8 cellular contexts compared by ENCODE assay signal in the genomic region with DNA sequence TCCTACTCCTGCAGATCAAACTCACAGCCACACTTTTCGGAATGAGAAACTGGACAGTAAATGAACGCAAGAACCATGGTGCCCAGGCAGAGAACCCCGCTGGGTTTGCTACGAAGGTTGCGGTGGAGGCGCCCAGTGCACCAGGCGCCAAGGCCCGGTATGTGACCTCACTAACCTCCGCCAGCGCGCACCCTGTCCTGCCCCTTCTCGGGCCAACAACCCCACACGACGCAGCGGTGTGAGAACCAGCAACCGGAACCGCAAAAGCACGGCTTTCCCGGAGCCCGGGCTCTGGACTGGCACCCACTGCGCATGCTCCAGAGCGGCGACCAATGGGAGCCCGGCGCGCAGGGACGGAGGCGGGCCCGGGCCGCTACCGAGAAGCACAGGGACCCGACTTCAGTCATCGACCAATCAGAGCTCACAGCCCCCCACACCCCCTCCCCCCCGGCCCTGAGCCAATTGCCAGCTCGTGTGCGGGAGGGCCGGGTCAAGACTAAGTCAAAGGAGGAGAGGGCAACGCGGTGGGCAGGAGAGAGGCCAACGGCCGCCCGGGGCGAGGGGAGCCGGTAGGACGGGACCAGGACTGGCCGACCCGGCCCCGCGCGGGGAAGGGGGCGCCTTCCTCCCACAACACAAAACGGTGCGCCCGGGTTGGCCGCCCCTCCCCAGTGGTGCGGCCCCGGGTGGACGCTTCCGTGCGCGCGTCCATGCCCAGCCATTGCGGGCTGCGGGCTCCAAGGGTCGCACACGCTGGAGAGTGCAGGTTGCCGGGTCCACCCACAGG. TPM values are rescaled to one million over a fixed set of nuclear protein-coding genes. Genes with fewer than 3 reads are reported as not detected.
DNase-seq lines count a peak whose midpoint lies in the region; ATAC-seq, FAIRE-seq and TF ChIP-seq lines count a peak whose summit lies in the region.

No MANE protein-coding gene starts in this region.

- H3K27ac Mint-ChIP-seq in activated naive CD8-positive, alpha-beta T cell treated with anti-CD3 and anti-CD28 coated beads for 36 hours, result peak overlapping the region; percentile 92

- H3K36me3 ChIP-seq in pancreas (no peaks in the 10 kb centered on the region), thyroid gland (no peaks in the 10 kb centered on the region)

- no peak for TF ChIP-seq CTCF in GM12864 (IDR thresholded peaks at IDR 0.05; ENCODE audit: low read depth, low read length, missing control alignments)
- TF ChIP-seq CTCF in pancreas (IDR thresholded peaks at IDR 0.05), result no peak
- no peak for TF ChIP-seq CTCF in thyroid gland (IDR thresholded peaks at IDR 0.05)

- peak overlapping the region; percentile 92 for H3K4me3 Mint-ChIP-seq in activated naive CD8-positive, alpha-beta T cell treated with anti-CD3 and anti-CD28 coated beads for 36 hours

- ATAC-seq in HG02678 (IDR thresholded peaks at IDR 0.05; ENCODE audit: unreplicated experiment), result peak; percentile 93
- peak; percentile 98 to 99 (median 98) for ATAC-seq in pancreas

- H3K9me3 ChIP-seq in pancreas (no peaks in the 10 kb centered on the region), thyroid gland (no peaks in the 10 kb centered on the region)

- peaks cover 18% of the 10 kb centered on the region for H3K4me1 Mint-ChIP-seq in activated naive CD8-positive, alpha-beta T cell treated with anti-CD3 and anti-CD28 coated beads for 36 hours

- peaks cover 10% of the 10 kb centered on the region for H3K36me3 Mint-ChIP-seq in activated naive CD8-positive, alpha-beta T cell treated with anti-CD3 and anti-CD28 coated beads for 36 hours

- WGBS in pancreas, 2 donors, result 1 to 32% methylated on average over 66 to 67 of the region's 67 CpGs
- 0% methylated on average over 1 to 2 of the region's 67 CpGs for WGBS in thyroid gland, 2 donors

- H3K27me3 ChIP-seq in pancreas (no peaks in the 10 kb centered on the region), thyroid gland (no peaks in the 10 kb centered on the region)

- H3K27ac ChIP-seq in pancreas, result peak overlapping the region; percentile 49 to 78 (median 76)
- peak overlapping the region; percentile 37 to 69 (median 55) for H3K27ac ChIP-seq in thyroid gland

- no peaks in the 10 kb centered on the region for H3K4me1 ChIP-seq in pancreas
- no peaks in the 10 kb centered on the region for H3K4me1 ChIP-seq in thyroid gland

- H3K4me3 ChIP-seq in GM12864 (ENCODE audit: low read depth, low read length) (peak overlapping the region; percentile 85), pancreas (peak overlapping the region; percentile 51 to 71 (median 60)), thyroid gland (replicated peaks in 1 of 3) (peak overlapping the region; percentile 39 to 63 (median 47))

- FAIRE-seq in pancreas (lab: Jason Lieb, UNC), result no peak

- TF ChIP-seq POLR2A in thyroid gland (IDR thresholded peaks at IDR 0.05), result peak in 1 of 2 donors; percentile 71

- intact Hi-C loops in head of caudate nucleus (cut with DNase I) (loop anchor here (5.0 to 10.0 kb wide), 2 partner anchors 126 to 219 kb away; partner anchors contain the start of genes HDAC6, PQBP1 and TIMM17B), pancreas (cut with DNase I) (no loop called here), thyroid gland (cut with DNase I) (no loop called here)

- no peaks in the 10 kb centered on the region for H3K9me3 Mint-ChIP-seq in activated naive CD8-positive, alpha-beta T cell treated with anti-CD3 and anti-CD28 coated beads for 36 hours

- DNase-seq in GM12864 (ENCODE audit: low read depth) (peak; percentile 64), NCI-H1105 treated with DMSO at 0.1 percent for 48 hours (lab: John Stamatoyannopoulos, UW) (peak; percentile 85), SKM-1 (lab: John Stamatoyannopoulos, UW; ENCODE audit: unreplicated experiment) (peak; percentile 49), head of caudate nucleus (peak; percentile 68 to 93 (median 86)), pancreas (peak; percentile 87 to 96 (median 92)), thyroid gland (peak; percentile 87 to 88)
- peak; percentile 91 for DNase-seq in activated naive CD8-positive, alpha-beta T cell treated with anti-CD3 and anti-CD28 coated beads for 36 hours

- H3K27me3 Mint-ChIP-seq in activated naive CD8-positive, alpha-beta T cell treated with anti-CD3 and anti-CD28 coated beads for 36 hours, result no peaks in the 10 kb centered on the region

RNA-seq across cellular contexts. Expression of gene WAS, which starts 7.3 kb away (rescaled TPM):
- total RNA-seq in activated naive CD8-positive, alpha-beta T cell treated with anti-CD3 and anti-CD28 coated beads for 36 hours, result 10 to 100 TPM; 87.8 to 89.8 TPM
- total RNA-seq in pancreas (1 to 10 TPM in 3 of 6 donors, under 1 TPM in 3; 0.39 to 7.5 (median 1.9) TPM), thyroid gland (1 to 10 TPM; 1.4 to 4.8 (median 3.3) TPM)
- 1 to 10 TPM in 1 of 2 donors, under 1 TPM in 1; 0.92 to 1.1 TPM for polyA plus RNA-seq in pancreas

RNA-seq across cellular contexts. Expression of gene SUV39H1, which starts 20.2 kb away (rescaled TPM):
- 10 to 100 TPM; 31.9 to 32.8 TPM for total RNA-seq in activated naive CD8-positive, alpha-beta T cell treated with anti-CD3 and anti-CD28 coated beads for 36 hours
- total RNA-seq in pancreas (1 to 10 TPM in 5 of 6 donors, under 1 TPM in 1; 0.88 to 2.6 (median 1.7) TPM), thyroid gland (1 to 10 TPM; 2.7 to 8.6 (median 7.1) TPM)
- 1 to 10 TPM; 1.9 to 2.8 TPM for polyA plus RNA-seq in pancreas

Comparison
In these comparisons a context has a peak if more than half of its experiments do, and no peak if none do; other contexts are left out.
1. Peak in every context shown above with its lines: DNase-seq, ATAC-seq, H3K4me3 ChIP-seq and H3K27ac ChIP-seq.
2. RNA of gene WAS, which starts 7.3 kb away (total RNA-seq): 87.8 to 89.8 TPM in activated naive CD8-positive, alpha-beta T cell treated with anti-CD3 and anti-CD28 coated beads for 36 hours; 1.4 to 4.8 TPM in thyroid gland and 0.39 to 7.5 TPM in pancreas; every median in the first group is over 10 times any median in the second.